In genomic region chr16:88737298-88738166, GRCh38 we compare ENCODE assay signal across 8 cellular contexts. TPM values are rescaled to one million over a fixed set of nuclear protein-coding genes. Genes with fewer than 3 reads are reported as not detected.
DNase-seq lines count a peak whose midpoint lies in the region; ATAC-seq, FAIRE-seq and TF ChIP-seq lines count a peak whose summit lies in the region.

No MANE protein-coding gene starts in this region.

- H3K9ac ChIP-seq in keratinocyte (ENCODE audit: control insufficient read depth, extremely low read depth, insufficient read depth, low read length) = no peak overlapping the region

- H3K4me1 ChIP-seq in keratinocyte (ENCODE audit: control insufficient read depth, extremely low read depth, insufficient read depth, low read length) = peaks cover 10% of the 10 kb centered on the region

- H3K27me3 ChIP-seq in WERI-Rb-1 (ENCODE audit: insufficient read depth, low read depth, severe bottlenecking) (no peaks in the 10 kb centered on the region), keratinocyte (ENCODE audit: control insufficient read depth, extremely low read depth, insufficient read depth, low read length) (no peaks in the 10 kb centered on the region)

- no peaks in the 10 kb centered on the region for H3K27me3 Mint-ChIP-seq in brain

- no peak overlapping the region for H3K27ac Mint-ChIP-seq in brain

- peak; percentile 97 for TF ChIP-seq CTCF in LNCaP clone FGC (IDR thresholded peaks at IDR 0.05; ENCODE audit: control insufficient read depth, extremely low read depth, insufficient read depth)
- TF ChIP-seq CTCF in WERI-Rb-1 (IDR thresholded peaks at IDR 0.05; ENCODE audit: low read depth, low read length) = peak; percentile 77
- peak; percentile 94 to 99 for TF ChIP-seq CTCF in brain (conservative IDR thresholded peaks at IDR 0.05)
- TF ChIP-seq CTCF in keratinocyte (optimal IDR thresholded peaks at IDR 0.05 in 1 of 3, IDR thresholded peaks at IDR 0.05 in 1 of 3, conservative IDR thresholded peaks at IDR 0.05 in 1 of 3; ENCODE audit: extremely low read depth in 1 of 3, insufficient read depth in 2 of 3, low read length in 3 of 3) = peak; percentile 70 to 97 (median 94)

- no peak overlapping the region for H3K4me3 Mint-ChIP-seq in brain

- H3K4me1 Mint-ChIP-seq in brain = no peaks in the 10 kb centered on the region

- H3K9me1 ChIP-seq in keratinocyte (ENCODE audit: control insufficient read depth, extremely low read depth, insufficient read depth, low read length) = peaks cover 2% of the 10 kb centered on the region

- H3K4me2 ChIP-seq in keratinocyte (ENCODE audit: control insufficient read depth, extremely low read depth, insufficient read depth, low read depth, low read length) = no peak overlapping the region

- H3K27ac ChIP-seq in WERI-Rb-1 (no peak overlapping the region), keratinocyte (ENCODE audit: control insufficient read depth, insufficient read depth, low read length) (no peak overlapping the region)

- no peaks in the 10 kb centered on the region for H3K36me3 Mint-ChIP-seq in brain

- peak; percentile 57 for ATAC-seq in GM18502 (IDR thresholded peaks at IDR 0.05; ENCODE audit: poor library complexity, unreplicated experiment)
- no peak for ATAC-seq in HG03039 (IDR thresholded peaks at IDR 0.05; ENCODE audit: unreplicated experiment)

- peaks cover 15% of the 10 kb centered on the region for H4K20me1 ChIP-seq in keratinocyte (ENCODE audit: control insufficient read depth, extremely low read depth, insufficient read depth, low read length)

- H3K4me3 ChIP-seq in LNCaP clone FGC (ENCODE audit: low read depth, low read length) (no peak overlapping the region), WERI-Rb-1 (ENCODE audit: low read depth, low read length) (no peak overlapping the region), keratinocyte (ENCODE audit: control insufficient read depth in 2 of 3, extremely low read depth in 1 of 3, insufficient read depth in 2 of 3, low read depth in 1 of 3, low read length in 3 of 3) (no peak overlapping the region)

- no peaks in the 10 kb centered on the region for H3K9me3 Mint-ChIP-seq in brain

- dilution Hi-C loops in keratinocyte (cut with MboI; ENCODE audit: extremely low pct_ligation_motif_present, low sequenced_read_pairs) = no loop called here

- peak; percentile 88 for DNase-seq in AG08396 (ENCODE audit: low spot score)
- DNase-seq in LNCaP clone FGC (ENCODE audit: low read depth) = no peak
- peak; percentile 44 for DNase-seq in WERI-Rb-1
- peak; percentile 11 for DNase-seq in keratinocyte (ENCODE audit: low read depth, low spot score)
- DNase-seq in stimulated activated CD4-positive, alpha-beta T cell treated with anti-CD3 and anti-CD28 coated beads, Interleukin-2, amount 100 ng/mL, for 4 hours (ENCODE audit: low read depth) = peak; percentile 28

- H2AFZ ChIP-seq in keratinocyte (ENCODE audit: control insufficient read depth, low read length) = no peak overlapping the region

- H3K79me2 ChIP-seq in keratinocyte (ENCODE audit: control insufficient read depth, insufficient read depth, low read length) = peaks cover 2% of the 10 kb centered on the region

- no peaks in the 10 kb centered on the region for H3K36me3 ChIP-seq in WERI-Rb-1
- H3K36me3 ChIP-seq in keratinocyte (ENCODE audit: control insufficient read depth in 2 of 2, extremely low read depth in 1 of 2, insufficient read depth in 2 of 2, low read length in 2 of 2) = peaks cover 35 to 37% of the 10 kb centered on the region in 2 experiments

- FAIRE-seq in keratinocyte (lab: Jason Lieb, UNC) = no peak

- no peaks in the 10 kb centered on the region for H3K9me3 ChIP-seq in WERI-Rb-1 (ENCODE audit: severe bottlenecking)
- H3K9me3 ChIP-seq in keratinocyte (ENCODE audit: control insufficient read depth, low read depth, low read length) = no peaks in the 10 kb centered on the region

RNA-seq across cellular contexts. Expression of gene CTU2, which starts 31.2 kb away (rescaled TPM):
- 24.6 TPM for polyA plus RNA-seq in brain (ENCODE audit: insufficient read depth, low read depth, low replicate concordance)
- 6.3 to 10.0 TPM (median 7.4 TPM) in 3 replicates for polyA plus RNA-seq in keratinocyte
- 13.6 TPM for polyA plus RNA-seq in keratinocyte (2011; ENCODE audit: low read depth)
- 2.6 and 8.7 TPM in 2 replicates for polyA plus RNA-seq in keratinocyte (2011; cell fraction: cytosol; rRNA removed)
- polyA plus RNA-seq in keratinocyte (2011; cell fraction: nucleus; rRNA removed) = 8.2 and 11.1 TPM in 2 replicates
- 12.3 and 14.6 TPM in 2 replicates for polyA plus RNA-seq in keratinocyte (2012; ENCODE audit: low replicate concordance)
- 5.0 to 9.6 TPM (median 5.2 TPM) in 3 replicates for polyA minus RNA-seq in keratinocyte
- polyA minus RNA-seq in keratinocyte (2011; cell fraction: cytosol; rRNA and poly(A)+ RNA removed) = 29.7 TPM
- polyA minus RNA-seq in keratinocyte (2011; cell fraction: nucleus; rRNA and poly(A)+ RNA removed) = 6.5 and 7.2 TPM in 2 replicates

RNA-seq across cellular contexts. Expression of gene RNF166, which starts 31.3 kb away (rescaled TPM):
- polyA plus RNA-seq in brain (ENCODE audit: insufficient read depth, low read depth, low replicate concordance) (22.2 TPM), keratinocyte (3.2 to 4.7 TPM (median 3.4 TPM) in 3 replicates)
- 3.3 TPM for polyA plus RNA-seq in keratinocyte (2011; ENCODE audit: low read depth)
- polyA plus RNA-seq in keratinocyte (2011; cell fraction: cytosol; rRNA removed) = 2.1 and 4.6 TPM in 2 replicates
- polyA plus RNA-seq in keratinocyte (2011; cell fraction: nucleus; rRNA removed) = 5.0 and 8.5 TPM in 2 replicates
- polyA plus RNA-seq in keratinocyte (2012; ENCODE audit: low replicate concordance) = 4.0 and 4.4 TPM in 2 replicates
- 2.0 to 8.1 TPM (median 2.4 TPM) in 3 replicates for polyA minus RNA-seq in keratinocyte
- polyA minus RNA-seq in keratinocyte (2011; cell fraction: cytosol; rRNA and poly(A)+ RNA removed) = 10.2 TPM
- polyA minus RNA-seq in keratinocyte (2011; cell fraction: nucleus; rRNA and poly(A)+ RNA removed) = 3.8 and 4.0 TPM in 2 replicates

RNA-seq across cellular contexts. Expression of gene PIEZO1, which starts 47.5 kb away (rescaled TPM):
- polyA plus RNA-seq in brain (ENCODE audit: insufficient read depth, low read depth, low replicate concordance) (12.9 TPM), keratinocyte (62.8 to 136 TPM (median 120 TPM) in 3 replicates)
- polyA plus RNA-seq in keratinocyte (2011; ENCODE audit: low read depth) = 56.5 TPM
- polyA plus RNA-seq in keratinocyte (2011; cell fraction: cytosol; rRNA removed) = 29.9 and 72.0 TPM in 2 replicates
- 489 and 583 TPM in 2 replicates for polyA plus RNA-seq in keratinocyte (2011; cell fraction: nucleus; rRNA removed)
- polyA plus RNA-seq in keratinocyte (2012; ENCODE audit: low replicate concordance) = 161 and 179 TPM in 2 replicates
- polyA minus RNA-seq in keratinocyte = 202 to 895 TPM (median 206 TPM) in 3 replicates
- 161 TPM for polyA minus RNA-seq in keratinocyte (2011; cell fraction: cytosol; rRNA and poly(A)+ RNA removed)
- polyA minus RNA-seq in keratinocyte (2011; cell fraction: nucleus; rRNA and poly(A)+ RNA removed) = 459 and 543 TPM in 2 replicates

RNA-seq across cellular contexts. Expression of gene SNAI3, which starts 51.2 kb away (rescaled TPM):
- 1.2 TPM for polyA plus RNA-seq in brain (ENCODE audit: insufficient read depth, low read depth, low replicate concordance)
- polyA plus RNA-seq in keratinocyte = not detected in 3 replicates
- not detected for polyA plus RNA-seq in keratinocyte (2011; ENCODE audit: low read depth)
- polyA plus RNA-seq in keratinocyte (2011; cell fraction: cytosol; rRNA removed) = not detected in 2 replicates
- polyA plus RNA-seq in keratinocyte (2011; cell fraction: nucleus; rRNA removed) = not detected in 2 replicates
- polyA plus RNA-seq in keratinocyte (2012; ENCODE audit: low replicate concordance) = 0.11 TPM in 2 replicates
- polyA minus RNA-seq in keratinocyte = not detected in 3 replicates
- not detected for polyA minus RNA-seq in keratinocyte (2011; cell fraction: cytosol; rRNA and poly(A)+ RNA removed)
- not detected in 2 replicates for polyA minus RNA-seq in keratinocyte (2011; cell fraction: nucleus; rRNA and poly(A)+ RNA removed)
